Comparison of ENCODE assay signal across 9 cellular contexts in the genomic region with DNA sequence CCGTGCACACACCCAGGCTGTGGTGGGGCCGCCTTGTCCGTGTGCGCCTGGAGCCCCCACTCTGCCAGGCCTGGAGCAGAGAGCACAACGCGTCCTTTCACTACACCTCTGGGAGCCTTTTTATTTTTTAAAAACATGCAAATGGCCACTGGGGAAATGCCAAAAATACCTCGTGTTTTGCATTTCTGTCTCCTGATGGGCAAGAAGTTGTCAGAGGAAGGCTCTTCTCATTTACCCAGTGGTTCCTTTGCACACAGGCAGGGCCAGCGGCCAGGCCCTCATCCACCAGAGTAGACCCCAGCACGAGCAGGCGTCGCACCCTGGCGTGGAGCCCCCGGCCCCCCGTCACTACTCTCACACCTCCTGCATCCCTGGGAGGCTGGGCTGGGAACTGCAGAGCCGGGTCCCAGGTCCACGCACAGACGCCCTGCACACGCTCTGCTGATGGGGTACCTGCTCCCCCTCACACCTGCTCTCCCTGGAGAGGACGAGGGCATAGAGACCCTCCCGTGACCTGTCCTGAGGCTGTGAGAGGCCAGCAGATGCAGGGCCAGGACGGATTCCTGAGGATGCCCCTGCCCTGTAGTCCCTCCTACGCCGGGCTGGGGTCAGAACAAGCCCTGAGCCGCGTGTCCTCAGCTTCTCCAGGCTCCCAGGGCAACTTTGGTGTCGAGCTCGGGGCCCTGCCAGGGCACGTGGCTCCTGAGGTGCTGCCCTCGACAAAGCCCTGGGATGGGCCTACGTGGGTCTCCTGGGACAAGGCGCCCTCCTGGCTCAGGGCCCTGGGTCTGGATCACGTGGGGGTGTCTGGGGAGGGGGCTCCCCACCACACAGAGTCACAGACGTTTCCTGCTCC.
A peak's percentile ranks its signal among the peaks of the same experiment; 100 is the strongest.
DNase-seq lines count a peak whose midpoint lies in the region; ATAC-seq and TF ChIP-seq lines count a peak whose summit lies in the region.
"Had no signal": no experiment of that assay in that cellular context is flagged by ENCODE, and none has a peak within 500 bp of the region (broad histone marks: within the 10 kb centered on the region; RNA-seq: fewer than 3 reads in every experiment).

No MANE protein-coding gene starts in this region.

- ATAC-seq in GM18867 (IDR thresholded peaks at IDR 0.05; ENCODE audit: unreplicated experiment) (peak; percentile 78), GM21825 (IDR thresholded peaks at IDR 0.05; ENCODE audit: unreplicated experiment) (peak; percentile 72)
- ATAC-seq in naive thymus-derived CD8-positive, alpha-beta T cell, result no peak

- H3K9me3 ChIP-seq in KOPT-K1 (ENCODE audit: insufficient read depth, low read length, poor library complexity, severe bottlenecking), result no peaks in the 10 kb centered on the region

- H3K36me3 ChIP-seq in KOPT-K1 (ENCODE audit: insufficient read depth, low read length), result peaks cover 15% of the 10 kb centered on the region; the same call in 1 of the 2 replicates

- peak overlapping the region in 1 of 10 donors; percentile 68 for H3K4me3 Mint-ChIP-seq in naive thymus-derived CD8-positive, alpha-beta T cell
- no peak overlapping the region for H3K4me3 Mint-ChIP-seq in glutamatergic neuron (ENCODE audit: unreplicated experiment)

- peaks cover 0 to 44% (median 2%) of the 10 kb centered on the region in 3 donors for H3K36me3 Mint-ChIP-seq in naive thymus-derived CD8-positive, alpha-beta T cell
- no peaks in the 10 kb centered on the region for H3K36me3 Mint-ChIP-seq in glutamatergic neuron (ENCODE audit: unreplicated experiment)

- no peak for TF ChIP-seq CTCF in glutamatergic neuron (IDR thresholded peaks at IDR 0.05; ENCODE audit: partially characterized antibody, unreplicated experiment)

- peaks cover 1 to 23% (median 17%) of the 10 kb centered on the region in 4 donors for H3K4me1 Mint-ChIP-seq in naive thymus-derived CD8-positive, alpha-beta T cell
- H3K4me1 Mint-ChIP-seq in glutamatergic neuron (ENCODE audit: low read depth, unreplicated experiment), result peaks cover 14% of the 10 kb centered on the region

- DNase-seq in naive thymus-derived CD8-positive, alpha-beta T cell, result no peak
- DNase-seq in glutamatergic neuron, result no peak
- no peak for DNase-seq in NCI-H2196 treated with DMSO at 0.1 percent for 48 hours (lab: John Stamatoyannopoulos, UW; ENCODE audit: unreplicated experiment)
- DNase-seq in NCI-H69 (lab: John Stamatoyannopoulos, UW), result no peak
- no peak for DNase-seq in T1000 (lab: John Stamatoyannopoulos, UW)

- peak overlapping the region; percentile 69 for H3K27ac ChIP-seq in KOPT-K1 (ENCODE audit: low read depth, low read length, poor library complexity, severe bottlenecking)
- H3K27ac ChIP-seq: VCaP had no signal

- POLR2A ChIA-PET in naive thymus-derived CD8-positive, alpha-beta T cell (lab: Charles Lee), result no interaction called here

- H3K9me3 Mint-ChIP-seq in naive thymus-derived CD8-positive, alpha-beta T cell, result no peaks in the 10 kb centered on the region
- peaks cover 4% of the 10 kb centered on the region for H3K9me3 Mint-ChIP-seq in glutamatergic neuron (ENCODE audit: unreplicated experiment)

- H3K27me3 Mint-ChIP-seq in naive thymus-derived CD8-positive, alpha-beta T cell, result no peaks in the 10 kb centered on the region
- no peaks in the 10 kb centered on the region for H3K27me3 Mint-ChIP-seq in glutamatergic neuron (ENCODE audit: unreplicated experiment)

- H3K27ac Mint-ChIP-seq in naive thymus-derived CD8-positive, alpha-beta T cell, result peak overlapping the region in 7 of 10 donors; percentile 19 to 92 (median 68)
- no peak overlapping the region for H3K27ac Mint-ChIP-seq in glutamatergic neuron (ENCODE audit: unreplicated experiment)

Comparison
In these comparisons a context has a peak if more than half of its experiments do, and no peak if none do; other contexts are left out.
1. ATAC-seq: peak in GM18867 (single experiment) and GM21825 (single experiment); none in naive thymus-derived CD8-positive, alpha-beta T cell (0 of 2).